In the genomic region with DNA sequence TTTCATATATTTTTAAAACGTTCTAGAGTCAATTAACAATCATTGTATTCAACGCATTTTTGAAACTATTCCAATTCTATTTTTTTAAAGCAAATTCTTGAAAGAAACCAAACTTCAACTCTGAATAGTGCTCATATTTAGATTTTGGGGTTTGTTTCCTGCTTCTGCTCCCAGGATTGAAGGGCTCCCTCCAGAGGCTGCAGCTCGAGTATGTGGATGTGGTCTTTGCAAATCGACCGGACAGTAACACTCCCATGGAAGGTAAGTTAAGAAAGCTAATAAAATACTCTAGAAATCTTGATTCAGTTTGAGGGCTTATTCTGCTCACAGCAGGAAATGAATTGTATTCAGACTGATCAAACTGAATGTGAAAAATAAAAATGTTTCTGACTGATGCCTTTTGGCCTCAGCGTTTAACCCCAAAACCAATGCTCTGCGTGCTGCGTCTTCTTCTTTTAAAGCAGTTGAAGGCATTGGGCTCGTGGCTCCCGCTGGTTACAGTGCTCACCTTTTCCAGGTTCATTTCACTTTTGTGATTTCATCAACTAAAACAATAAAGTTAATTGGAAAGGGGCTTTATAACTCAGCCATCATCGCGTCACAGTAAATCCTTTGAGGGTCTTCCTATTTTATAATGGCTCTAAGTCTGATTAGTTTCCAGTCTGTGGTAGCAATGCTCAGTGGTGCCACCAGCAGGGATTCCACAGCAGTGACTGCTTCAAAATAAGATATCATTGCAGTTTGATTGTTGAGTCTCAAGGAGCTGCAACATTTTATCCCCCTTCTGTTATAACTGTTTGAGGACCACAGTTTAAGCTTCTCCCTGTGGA, we compare ENCODE assay signal across 10 cellular contexts.
A peak's percentile ranks its signal among the peaks of the same experiment; 100 is the strongest.
DNase-seq lines count a peak whose midpoint lies in the region; ATAC-seq, FAIRE-seq and TF ChIP-seq lines count a peak whose summit lies in the region.
"Had no signal": no experiment of that assay in that cellular context is flagged by ENCODE, and none has a peak within 500 bp of the region (broad histone marks: within the 10 kb centered on the region; RNA-seq: fewer than 3 reads in every experiment).

No MANE protein-coding gene starts in this region.

- intact Hi-C loops in CD8-positive, alpha-beta T cell (cut with DNase I, micrococcal nuclease) = loop anchor here in 1 of 2 experiments (2.0 kb wide), 1 partner anchor 16 kb away; no protein-coding TSS in a partner anchor

- POLR2A ChIA-PET in CD8-positive, alpha-beta T cell (lab: Charles Lee) = interaction anchor here (1.0 kb wide), 1 partner anchor 9 kb away, joined by 5 read pairs; no protein-coding TSS in a partner anchor
- POLR2A ChIA-PET in HEK293 (lab: Yijun Ruan, JAX) = no interaction called here
- POLR2A ChIA-PET in activated CD4-positive, alpha-beta T cell treated with anti-CD3 and anti-CD28 coated beads, Interleukin-2, amount 10 ng/mL, durations not matched to agents 7 days and 5 days (lab: Charles Lee) = interaction anchor here (0.6 kb wide), 1 partner anchor 43 kb away, joined by 3 read pairs; no protein-coding TSS in a partner anchor

- peaks cover 3% of the 10 kb centered on the region for H3K4me1 Mint-ChIP-seq in CD8-positive, alpha-beta T cell (ENCODE audit: low read depth)
- H3K4me1 Mint-ChIP-seq in astrocyte (ENCODE audit: low read depth, unreplicated experiment) = peaks cover 8% of the 10 kb centered on the region
- no peaks in the 10 kb centered on the region for H3K4me1 Mint-ChIP-seq in activated CD4-positive, alpha-beta T cell treated with anti-CD3 and anti-CD28 coated beads, Interleukin-2, amount 10 ng/mL, durations not matched to agents 7 days and 5 days
- H3K4me1 Mint-ChIP-seq: activated B cell treated with CpG ODN at 0.5 μM for 24 hours had no signal

- no peaks in the 10 kb centered on the region for H4K20me1 ChIP-seq in astrocyte (ENCODE audit: insufficient read depth, low read length)

- no peaks in the 10 kb centered on the region for H3K27me3 ChIP-seq in CD8-positive, alpha-beta T cell (ENCODE audit: insufficient read depth, low read length)
- no peaks in the 10 kb centered on the region for H3K27me3 ChIP-seq in astrocyte (ENCODE audit: insufficient read depth, low read length)
- H3K27me3 ChIP-seq in kidney epithelial cell (ENCODE audit: control insufficient read depth, insufficient read depth, low read length) = no peaks in the 10 kb centered on the region

- H3K9me3 ChIP-seq in CD8-positive, alpha-beta T cell (ENCODE audit: low read length) = no peaks in the 10 kb centered on the region
- H3K9me3 ChIP-seq in HEK293 (ENCODE audit: control insufficient read depth, insufficient read depth, low read depth, low read length) = no peaks in the 10 kb centered on the region
- H3K9me3 ChIP-seq in astrocyte (ENCODE audit: insufficient read depth, low read depth, low read length) = no peaks in the 10 kb centered on the region

- no peaks in the 10 kb centered on the region for H3K9me3 Mint-ChIP-seq in CD8-positive, alpha-beta T cell
- H3K9me3 Mint-ChIP-seq in astrocyte (ENCODE audit: unreplicated experiment) = no peaks in the 10 kb centered on the region
- H3K9me3 Mint-ChIP-seq in activated CD4-positive, alpha-beta T cell treated with anti-CD3 and anti-CD28 coated beads, Interleukin-2, amount 10 ng/mL, durations not matched to agents 7 days and 5 days = no peaks in the 10 kb centered on the region
- H3K9me3 Mint-ChIP-seq: activated B cell treated with CpG ODN at 0.5 μM for 24 hours had no signal

- FAIRE-seq in astrocyte (lab: Jason Lieb, UNC) = no peak

- no peaks in the 10 kb centered on the region for H3K36me3 Mint-ChIP-seq in CD8-positive, alpha-beta T cell
- no peaks in the 10 kb centered on the region for H3K36me3 Mint-ChIP-seq in astrocyte (ENCODE audit: low read depth, unreplicated experiment)
- no peaks in the 10 kb centered on the region for H3K36me3 Mint-ChIP-seq in activated CD4-positive, alpha-beta T cell treated with anti-CD3 and anti-CD28 coated beads, Interleukin-2, amount 10 ng/mL, durations not matched to agents 7 days and 5 days (ENCODE audit: low read depth)

- H2AFZ ChIP-seq in astrocyte (ENCODE audit: low read depth, low read length) = no peak overlapping the region

- ATAC-seq in CD8-positive, alpha-beta T cell = no peak
- ATAC-seq in GM19455 (IDR thresholded peaks at IDR 0.05; ENCODE audit: unreplicated experiment) = no peak

- H3K27me3 Mint-ChIP-seq in CD8-positive, alpha-beta T cell (ENCODE audit: low read depth) = peaks cover 7% of the 10 kb centered on the region
- H3K27me3 Mint-ChIP-seq in astrocyte (ENCODE audit: low read depth, unreplicated experiment) = no peaks in the 10 kb centered on the region
- H3K27me3 Mint-ChIP-seq in activated CD4-positive, alpha-beta T cell treated with anti-CD3 and anti-CD28 coated beads, Interleukin-2, amount 10 ng/mL, durations not matched to agents 7 days and 5 days = peaks cover 44% of the 10 kb centered on the region

- H3K9ac ChIP-seq in astrocyte (ENCODE audit: low read length) = no peak overlapping the region

- no peaks in the 10 kb centered on the region for H3K79me2 ChIP-seq in astrocyte (ENCODE audit: insufficient read depth, low read length)

- no peaks in the 10 kb centered on the region for H3K36me3 ChIP-seq in CD8-positive, alpha-beta T cell (ENCODE audit: insufficient read depth, low read length)
- no peaks in the 10 kb centered on the region for H3K36me3 ChIP-seq in HEK293 (ENCODE audit: control insufficient read depth in 2 of 2, insufficient read depth in 1 of 2, low read length in 2 of 2)
- H3K36me3 ChIP-seq in astrocyte (ENCODE audit: insufficient read depth, low read length) = no peaks in the 10 kb centered on the region
- no peaks in the 10 kb centered on the region for H3K36me3 ChIP-seq in kidney epithelial cell (ENCODE audit: control insufficient read depth, insufficient read depth, low read length)

- H3K4me3 Mint-ChIP-seq in CD8-positive, alpha-beta T cell = peak overlapping the region; percentile 26
- H3K4me3 Mint-ChIP-seq in astrocyte (ENCODE audit: unreplicated experiment) = peak overlapping the region; percentile 34
- no peak overlapping the region for H3K4me3 Mint-ChIP-seq in activated CD4-positive, alpha-beta T cell treated with anti-CD3 and anti-CD28 coated beads, Interleukin-2, amount 10 ng/mL, durations not matched to agents 7 days and 5 days
- H3K4me3 Mint-ChIP-seq: activated B cell treated with CpG ODN at 0.5 μM for 24 hours had no signal

- H3K4me1 ChIP-seq in CD8-positive, alpha-beta T cell (ENCODE audit: insufficient read depth, low read length) = no peaks in the 10 kb centered on the region
- H3K4me1 ChIP-seq in HEK293 (ENCODE audit: control insufficient read depth, insufficient read depth, low read length) (no peaks in the 10 kb centered on the region; the same call in 1 of the 2 replicates), astrocyte (ENCODE audit: insufficient read depth, low read length) (no peaks in the 10 kb centered on the region)

- H3K4me2 ChIP-seq in astrocyte (ENCODE audit: low read length) = no peak overlapping the region

- TF ChIP-seq CTCF in CD8-positive, alpha-beta T cell (IDR thresholded peaks at IDR 0.05) = peak; percentile 24
- TF ChIP-seq CTCF in HEK293 (tag by site-specific recombination; IDR thresholded peaks at IDR 0.05) (no peak), astrocyte (IDR thresholded peaks at IDR 0.05; ENCODE audit: insufficient read depth, low read depth, low read length) (peak; percentile 39), kidney epithelial cell (IDR thresholded peaks at IDR 0.05; ENCODE audit: insufficient read depth, low read length, poor library complexity, severe bottlenecking) (peak; percentile 51)

- DNase-seq in CD8-positive, alpha-beta T cell = no peak
- DNase-seq in astrocyte (ENCODE audit: low read depth) (no peak), kidney epithelial cell (ENCODE audit: low read depth) (no peak), DMS114 treated with DMSO at 0.1 percent for 48 hours (lab: John Stamatoyannopoulos, UW; ENCODE audit: unreplicated experiment) (no peak), H4 (ENCODE audit: low spot score) (no peak)
- DNase-seq in activated CD4-positive, alpha-beta T cell treated with anti-CD3 and anti-CD28 coated beads, Interleukin-2, amount 10 ng/mL, durations not matched to agents 7 days and 5 days = no peak
- DNase-seq: activated B cell treated with CpG ODN at 0.5 μM for 24 hours, KG1 had no signal

- CTCF ChIA-PET in CD8-positive, alpha-beta T cell (lab: Charles Lee) = interaction anchor here (0.6 to 2.7 kb wide), 13 partner anchors 8 to 663 kb away, joined by 3 to 10 read pairs (median 3); no protein-coding TSS in a partner anchor
- CTCF ChIA-PET in HEK293 (lab: Yijun Ruan, JAX) = interaction anchor here (0.6 to 1.5 kb wide), 7 partner anchors 12 to 606 kb away, joined by 3 to 8 read pairs (median 4); no protein-coding TSS in a partner anchor
- CTCF ChIA-PET in activated CD4-positive, alpha-beta T cell treated with anti-CD3 and anti-CD28 coated beads, Interleukin-2, amount 10 ng/mL, durations not matched to agents 7 days and 5 days (lab: Charles Lee) = interaction anchor here (0.8 to 1.4 kb wide), 3 partner anchors 9 to 54 kb away, joined by 3 to 4 read pairs (median 3); no protein-coding TSS in a partner anchor

- H3K27ac Mint-ChIP-seq in CD8-positive, alpha-beta T cell = no peak overlapping the region
- H3K27ac Mint-ChIP-seq in astrocyte (ENCODE audit: unreplicated experiment) = peak overlapping the region; percentile 37
- H3K27ac Mint-ChIP-seq in activated CD4-positive, alpha-beta T cell treated with anti-CD3 and anti-CD28 coated beads, Interleukin-2, amount 10 ng/mL, durations not matched to agents 7 days and 5 days = no peak overlapping the region
- H3K27ac Mint-ChIP-seq: activated B cell treated with CpG ODN at 0.5 μM for 24 hours had no signal

- no peak overlapping the region for H3K27ac ChIP-seq in CD8-positive, alpha-beta T cell (ENCODE audit: low read depth, low read length)
- no peak overlapping the region for H3K27ac ChIP-seq in HEK293 (ENCODE audit: extremely low read depth, low read depth, low read length)
- no peak overlapping the region for H3K27ac ChIP-seq in astrocyte (ENCODE audit: low read depth, low read length)

- no peak overlapping the region for H3K4me3 ChIP-seq in CD8-positive, alpha-beta T cell (ENCODE audit: low read depth, low read length)
- no peak overlapping the region for H3K4me3 ChIP-seq in HEK293 (ENCODE audit: low read depth, low read length)
- H3K4me3 ChIP-seq in astrocyte (ENCODE audit: insufficient read depth, low read depth, low read length) = no peak overlapping the region
- H3K4me3 ChIP-seq in kidney epithelial cell (ENCODE audit: low read depth, low read length) = no peak overlapping the region

TF ChIP-seq in HEK293, 187 proteins besides CTCF, POLR2A, EP300 and RAD21:
- TF ChIP-seq OVOL3 (tag by site-specific recombination; IDR thresholded peaks at IDR 0.05) (no peak), ZNF10 (tag by site-specific recombination; IDR thresholded peaks at IDR 0.05) (peak; percentile 43)
